Comparison of ENCODE assay signal across 8 cellular contexts in genomic region chr1:6727535-6727934, GRCh38. TPM values are rescaled to one million over a fixed set of nuclear protein-coding genes. Genes with fewer than 3 reads are reported as not detected.
DNase-seq lines count a peak whose midpoint lies in the region; ATAC-seq, FAIRE-seq and TF ChIP-seq lines count a peak whose summit lies in the region.

No MANE protein-coding gene starts in this region.

- intact Hi-C loops in sigmoid colon (cut with DNase I) = no loop called here

- no peak for TF ChIP-seq EP300 in sigmoid colon (IDR thresholded peaks at IDR 0.05)

- no peak for TF ChIP-seq POLR2A in sigmoid colon (IDR thresholded peaks at IDR 0.05)

- no peak for ATAC-seq in GM21529 (IDR thresholded peaks at IDR 0.05; ENCODE audit: unreplicated experiment)

- H3K4me3 ChIP-seq in cardiac muscle cell = no peak overlapping the region
- no peak overlapping the region for H3K4me3 ChIP-seq in sigmoid colon

- DNase-seq in COLO668 (lab: John Stamatoyannopoulos, UW; ENCODE audit: unreplicated experiment) = peak; percentile 77
- peak; percentile 49 for DNase-seq in HTR-8/SVneo (ENCODE audit: insufficient read length, low spot score)
- DNase-seq in RPMI8226 = peak; percentile 84
- DNase-seq in activated gamma-delta T cell treated with anti-CD3 and anti-CD28 coated beads, Interleukin-2, amount 50 U/mL, for 16 hours (ENCODE audit: low read depth) = peak; percentile 29
- DNase-seq in cardiac muscle cell (ENCODE audit: low read depth in 1 of 2, low spot score in 1 of 2) = peak; percentile 73 to 74
- DNase-seq in sigmoid colon = no peak
- DNase-seq in cortex of kidney (lab: John Stamatoyannopoulos, UW) = no peak

- H3K36me3 ChIP-seq in cardiac muscle cell (no peaks in the 10 kb centered on the region), sigmoid colon (no peaks in the 10 kb centered on the region)

- FAIRE-seq in HTR-8/SVneo (lab: Jason Lieb, UNC) = no peak

- H3K27ac ChIP-seq in cardiac muscle cell (no peak overlapping the region), sigmoid colon (no peak overlapping the region)

- WGBS in sigmoid colon, 2 donors = 36 to 40% methylated on average over 6 of the region's 6 CpGs

- H3K4me1 ChIP-seq in cardiac muscle cell (ENCODE audit: low read depth) = no peaks in the 10 kb centered on the region
- H3K4me1 ChIP-seq in sigmoid colon = peaks cover 0 to 14% (median 7%) of the 10 kb centered on the region in 4 donors

- H3K27me3 ChIP-seq in cardiac muscle cell (no peaks in the 10 kb centered on the region), sigmoid colon (no peaks in the 10 kb centered on the region)

- H3K9me3 ChIP-seq in cardiac muscle cell (ENCODE audit: low read depth) (no peaks in the 10 kb centered on the region), sigmoid colon (no peaks in the 10 kb centered on the region)

- peak; percentile 91 for TF ChIP-seq CTCF in cardiac muscle cell (IDR thresholded peaks at IDR 0.05; ENCODE audit: low read depth, low read length)
- TF ChIP-seq CTCF in sigmoid colon (IDR thresholded peaks at IDR 0.05) = peak in 3 of 4 experiments; percentile 52 to 83 (median 64)

RNA-seq across cellular contexts. Expression of gene DNAJC11, which starts 25.9 kb away (rescaled TPM):
- 48.8 and 67.9 TPM in 2 replicates for total RNA-seq in cardiac muscle cell
- 54.3 and 64.7 TPM in 2 replicates for polyA plus RNA-seq in cardiac muscle cell
- 10 to 100 TPM; 21.0 to 34.6 (median 23.8) TPM for total RNA-seq in sigmoid colon
- 10 to 100 TPM; 33.0 to 48.5 (median 46.7) TPM for polyA plus RNA-seq in sigmoid colon

RNA-seq across cellular contexts. Expression of gene CAMTA1, which starts 57.7 kb away (rescaled TPM):
- 209 and 213 TPM in 2 replicates for total RNA-seq in cardiac muscle cell
- 336 and 341 TPM in 2 replicates for polyA plus RNA-seq in cardiac muscle cell
- total RNA-seq in sigmoid colon = 100 to 1,000 TPM; 153 to 178 (median 168) TPM
- polyA plus RNA-seq in sigmoid colon = 100 to 1,000 TPM in 2 of 3 donors, 10 to 100 TPM in 1; 97.9 to 196 (median 181) TPM

Comparison
In these comparisons a context has a peak if more than half of its experiments do, and no peak if none do; other contexts are left out.
1. DNase-seq: peak in COLO668 (single experiment), HTR-8/SVneo (single experiment), RPMI8226 (single experiment), activated gamma-delta T cell treated with anti-CD3 and anti-CD28 coated beads, Interleukin-2, amount 50 U/mL, for 16 hours (single experiment) and cardiac muscle cell (2 of 2); none in sigmoid colon (single experiment) and cortex of kidney (single experiment).